8 cellular contexts compared by ENCODE assay signal in genomic region chr7:44201813-44202212, GRCh38. TPM values are rescaled to one million over a fixed set of nuclear protein-coding genes. Genes with fewer than 3 reads are reported as not detected.
DNase-seq lines count a peak whose midpoint lies in the region; ATAC-seq and TF ChIP-seq lines count a peak whose summit lies in the region.

No MANE protein-coding gene starts in this region.

- CTCF ChIA-PET in AG04449 (lab: Yijun Ruan, JAX) (interaction anchor here (0.7 to 2.8 kb wide), 12 partner anchors 8 to 347 kb away, joined by 3 to 12 read pairs (median 4); partner anchors contain the start of gene PGAM2), IMR-90 (lab: Yijun Ruan, JAX) (no interaction called here), mammary epithelial cell (lab: Charles Lee; ENCODE audit: low non-redundant PET) (no interaction called here)

- H4K8ac ChIP-seq in IMR-90 (ENCODE audit: low read depth in 2 of 2, low read length in 2 of 2), result 0 out of 4 replicates have a peak overlapping the region, but pooled peaks of 1 of the 2 experiments have one; percentile 15

- H2BK5ac ChIP-seq in IMR-90 (ENCODE audit: low read depth, low read length, poor library complexity, severe bottlenecking), result no peak overlapping the region

- no peak for DNase-seq in AG04449 (ENCODE audit: low read depth, low spot score)
- peak; percentile 11 for DNase-seq in IMR-90
- peak; percentile 39 for DNase-seq in mammary epithelial cell
- no peak for DNase-seq in A172 (ENCODE audit: low spot score)
- DNase-seq in middle frontal gyrus (ENCODE audit: extremely low spot score, low spot score), result no peak

- intact Hi-C loops in IMR-90 (cut with micrococcal nuclease), result no loop called here
- intact Hi-C loops in mammary epithelial cell (cut with micrococcal nuclease), result no loop called here

- H2AK5ac ChIP-seq in IMR-90 (ENCODE audit: low read depth, low read length), result no peak overlapping the region

- no peak overlapping the region for H2BK15ac ChIP-seq in IMR-90 (ENCODE audit: low read depth, low read length)

- H3K4me2 ChIP-seq in IMR-90 (ENCODE audit: low read depth, low read length), result peak overlapping the region; percentile 94
- peak overlapping the region; percentile 93 for H3K4me2 ChIP-seq in mammary epithelial cell (ENCODE audit: insufficient read depth, low read depth, low read length)

- ATAC-seq in IMR-90 (ENCODE audit: low read depth) (peak; percentile 16; the same call in 1 of the 2 replicates), GM21367 (IDR thresholded peaks at IDR 0.05; ENCODE audit: unreplicated experiment) (no peak), GM18520 (IDR thresholded peaks at IDR 0.05; ENCODE audit: unreplicated experiment) (no peak)

- WGBS in IMR-90 (ENCODE audit: extremely low coverage in 2 of 2, insufficient read length in 1 of 2), 2 experiments, result 12% methylated on average over 5 of the region's 8 CpGs; no CpG with 5 or more reads in 1 of the 2 experiments
- WGBS in mammary epithelial cell (ENCODE audit: low coverage, missing lambda C conversion rate), result 2% methylated on average over 8 of the region's 8 CpGs

- no peak for TF ChIP-seq CTCF in AG04449 (IDR thresholded peaks at IDR 0.05; ENCODE audit: insufficient read depth, low read length, missing control alignments)
- no peak for TF ChIP-seq CTCF in IMR-90 (conservative IDR thresholded peaks at IDR 0.05; ENCODE audit: low read depth, low read length)
- no peak for TF ChIP-seq CTCF in mammary epithelial cell (conservative IDR thresholded peaks at IDR 0.05 in 1 of 2, IDR thresholded peaks at IDR 0.05 in 1 of 2; ENCODE audit: extremely low read depth in 1 of 2, insufficient read depth in 1 of 2, low read depth in 1 of 2, low read length in 2 of 2)

- H3K23ac ChIP-seq in IMR-90 (ENCODE audit: low read depth, low read length), result peak overlapping the region; percentile 61

- peak overlapping the region; percentile 13; the same call in 1 of the 2 replicates for H3K4ac ChIP-seq in IMR-90 (ENCODE audit: low read depth, low read length)

- no peak overlapping the region for H4K91ac ChIP-seq in IMR-90 (ENCODE audit: insufficient read depth, low read depth, low read length)

- H3K79me1 ChIP-seq in IMR-90 (ENCODE audit: low read depth in 1 of 2, low read length in 2 of 2), result peaks cover 19 to 51% of the 10 kb centered on the region in 2 experiments

- POLR2A ChIA-PET in AG04449 (lab: Yijun Ruan, JAX) (no interaction called here), IMR-90 (lab: Charles Lee; ENCODE audit: unreplicated experiment) (interaction anchor here (0.7 kb wide), 1 partner anchor 10 kb away, joined by 5 read pairs; no protein-coding TSS in a partner anchor)

- BruUV-seq in IMR-90 (replicated peaks; lab: Mats Ljungman, UMichigan) (no TSS peak), mammary epithelial cell (replicated peaks; lab: Mats Ljungman, UMichigan) (no TSS peak)

- H2BK20ac ChIP-seq in IMR-90 (ENCODE audit: low read depth, low read length), result no peak overlapping the region

- no peak for TF ChIP-seq POLR2A in IMR-90 (IDR thresholded peaks at IDR 0.05; ENCODE audit: low read depth, low read length)

- H3K9ac ChIP-seq in IMR-90 (ENCODE audit: low read depth, low read length) (peak overlapping the region; percentile 97), mammary epithelial cell (ENCODE audit: insufficient read depth, low read length) (peak overlapping the region; percentile 80), mucosa of rectum (ENCODE audit: low read depth in 1 of 2, low read length in 2 of 2) (peak overlapping the region in 1 of 2 donors; percentile 90)

- H3K4me1 ChIP-seq in IMR-90 (ENCODE audit: control insufficient read depth, insufficient read depth, low read length), result no peaks in the 10 kb centered on the region; the same call in 1 of the 2 replicates
- peaks cover 5% of the 10 kb centered on the region for H3K4me1 ChIP-seq in mammary epithelial cell (ENCODE audit: insufficient read depth, low read length)
- peaks cover 6 to 9% of the 10 kb centered on the region in 2 donors for H3K4me1 ChIP-seq in mucosa of rectum (ENCODE audit: control insufficient read depth in 2 of 2, insufficient read depth in 2 of 2, low read length in 2 of 2)

- dilution Hi-C loops in IMR-90 (cut with HindIII; ENCODE audit: low sequenced_read_pairs, unreplicated experiment) (no loop called here), mammary epithelial cell (cut with HindIII; ENCODE audit: low sequenced_read_pairs) (no loop called here)

- in situ Hi-C loops in IMR-90 (cut with MboI; ENCODE audit: low sequenced_read_pairs), result no loop called here
- in situ Hi-C loops in mammary epithelial cell (cut with MboI; ENCODE audit: low sequenced_read_pairs in 2 of 2), result loop anchor here in 1 of 2 donors (25.0 kb wide), 1 partner anchor 360 kb away; the partner anchor contains the start of gene DDX56

- no peak for TF ChIP-seq RAD21 in IMR-90 (IDR thresholded peaks at IDR 0.05; ENCODE audit: low read length)

- H3K4me3 ChIP-seq in AG04449 (ENCODE audit: low read depth, low read length) (peak overlapping the region; percentile 100), IMR-90 (ENCODE audit: insufficient read depth, low read depth, low read length) (peak overlapping the region; percentile 97), mammary epithelial cell (replicated peaks in 1 of 3; ENCODE audit: insufficient read depth in 1 of 3, low read depth in 2 of 3, low read length in 3 of 3) (peak overlapping the region; percentile 90 to 100 (median 98)), mucosa of rectum (ENCODE audit: low read length in 2 of 2) (peak overlapping the region; percentile 93 to 97)

- H3K14ac ChIP-seq in IMR-90 (replicated peaks; ENCODE audit: low read depth, low read length), result peak overlapping the region; percentile 63; the same call in 1 of the 2 replicates

- H3K18ac ChIP-seq in IMR-90 (ENCODE audit: low read depth, low read length), result no peak overlapping the region

- H4K20me1 ChIP-seq in IMR-90 (ENCODE audit: insufficient read depth, low read length) (peaks cover 35% of the 10 kb centered on the region), mammary epithelial cell (ENCODE audit: insufficient read depth, low read length) (peaks cover 4% of the 10 kb centered on the region)

- no peak overlapping the region for H2AK9ac ChIP-seq in IMR-90 (replicated peaks; ENCODE audit: low read depth, low read length, poor library complexity)

- peaks cover 7% of the 10 kb centered on the region for H3K9me1 ChIP-seq in IMR-90 (ENCODE audit: insufficient read depth, low read length)

- no peak overlapping the region for H3K27ac ChIP-seq in IMR-90 (ENCODE audit: insufficient read depth, low read length)
- H3K27ac ChIP-seq in mammary epithelial cell (ENCODE audit: insufficient read depth, low read depth, low read length), result peak overlapping the region; percentile 55
- no peak overlapping the region for H3K27ac ChIP-seq in mucosa of rectum (ENCODE audit: low read depth in 2 of 2, low read length in 2 of 2)

- H3K36me3 ChIP-seq in IMR-90 (ENCODE audit: control insufficient read depth, insufficient read depth, low read length) (peaks cover 21% of the 10 kb centered on the region), mammary epithelial cell (ENCODE audit: insufficient read depth, low read length) (peaks cover 10% of the 10 kb centered on the region), mucosa of rectum (ENCODE audit: control insufficient read depth in 2 of 2, insufficient read depth in 2 of 2, low read length in 2 of 2) (peaks cover 20 to 22% of the 10 kb centered on the region in 2 donors)

- peak overlapping the region; percentile 43; the same call in 1 of the 2 replicates for H3K56ac ChIP-seq in IMR-90 (ENCODE audit: extremely low read depth, insufficient read depth, low read length)

- H2AFZ ChIP-seq in IMR-90 (replicated peaks; ENCODE audit: low read length, poor library complexity) (no peak overlapping the region), mammary epithelial cell (ENCODE audit: low read depth, low read length) (no peak overlapping the region)

- H3K27me3 ChIP-seq in IMR-90 (ENCODE audit: control insufficient read depth, insufficient read depth, low read length) (0 out of 2 replicates have a peak, but pooled peaks cover 2% of the 10 kb centered on the region), mammary epithelial cell (ENCODE audit: insufficient read depth, low read length) (no peaks in the 10 kb centered on the region), mucosa of rectum (ENCODE audit: control insufficient read depth in 2 of 2, insufficient read depth in 2 of 2, low read length in 2 of 2) (peaks cover 0 to 4% of the 10 kb centered on the region in 2 donors)

- H3K9me3 ChIP-seq in IMR-90 (ENCODE audit: control insufficient read depth, insufficient read depth, low read length) (no peaks in the 10 kb centered on the region), mammary epithelial cell (replicated peaks; ENCODE audit: insufficient read depth, low read length) (no peaks in the 10 kb centered on the region), mucosa of rectum (ENCODE audit: control insufficient read depth in 2 of 2, low read length in 2 of 2) (no peaks in the 10 kb centered on the region)

- H4K5ac ChIP-seq in IMR-90 (ENCODE audit: low read depth, low read length), result no peak overlapping the region

- H2BK120ac ChIP-seq in IMR-90 (ENCODE audit: low read depth, low read length), result no peak overlapping the region

- peaks cover 58% of the 10 kb centered on the region for H3K79me2 ChIP-seq in mammary epithelial cell (ENCODE audit: insufficient read depth, low read length)

TF ChIP-seq in IMR-90, 13 proteins besides CTCF, POLR2A, EP300 and RAD21 (continues in another document):
- no peak for TF ChIP-seq FOS (IDR thresholded peaks at IDR 0.05; ENCODE audit: low read depth, low read length)

RNA-seq across cellular contexts. Expression of gene YKT6, which starts 1.0 kb away (rescaled TPM):
- 98.6 and 120 TPM in 2 replicates for total RNA-seq in IMR-90 (2012; rRNA removed)
- 110 and 115 TPM in 2 replicates for polyA plus RNA-seq in IMR-90 (2012; rRNA removed)
- 108 and 137 TPM in 2 replicates for polyA plus RNA-seq in IMR-90 (2012; cell fraction: cytosol; rRNA removed)
- polyA plus RNA-seq in IMR-90 (2012; cell fraction: nucleus; rRNA removed; ENCODE audit: low replicate concordance), result 79.7 and 108 TPM in 2 replicates
- total RNA-seq in mammary epithelial cell, result 100 to 1,000 TPM; 105 to 133 TPM
- 105 TPM for polyA plus RNA-seq in mammary epithelial cell
- polyA minus RNA-seq in mammary epithelial cell, result 218 TPM
- 133 and 137 TPM in 2 replicates for total RNA-seq in A172 (2014; rRNA removed; shearing (Covaris generic))

RNA-seq across cellular contexts. Expression of gene GCK, which starts 12.6 kb away (rescaled TPM):
- total RNA-seq in IMR-90 (2012; rRNA removed) (0.18 and 0.28 TPM in 2 replicates), mammary epithelial cell (not detected)
- polyA plus RNA-seq in IMR-90 (2012; rRNA removed) (0.07 and 0.14 TPM in 2 replicates), mammary epithelial cell (not detected)
- polyA plus RNA-seq in IMR-90 (2012; cell fraction: cytosol; rRNA removed), result 0.36 and 0.54 TPM in 2 replicates
- polyA plus RNA-seq in IMR-90 (2012; cell fraction: nucleus; rRNA removed; ENCODE audit: low replicate concordance), result 0.05 and 0.21 TPM in 2 replicates
- not detected for polyA minus RNA-seq in mammary epithelial cell
- not detected in 2 replicates for total RNA-seq in A172 (2014; rRNA removed; shearing (Covaris generic))

Comparison
In these comparisons a context has a peak if more than half of its experiments do, and no peak if none do; other contexts are left out.
1. DNase-seq: peak in IMR-90 (single experiment) and mammary epithelial cell (single experiment); none in AG04449 (single experiment), A172 (single experiment) and middle frontal gyrus (single experiment).
2. Peak in every context shown above with its lines, with median percentiles within 50 percentile points of each other: H3K4me3 ChIP-seq.